1 cellular context compared by ENCODE assay signal in genomic region chr16:68079616-68080344, GRCh38.
TF ChIP-seq lines count a peak whose summit lies in the region.

No MANE protein-coding gene starts in this region.

TF ChIP-seq in K562, 482 proteins besides CTCF, POLR2A, EP300 and RAD21 (continued from another document and continues in another):
- TF ChIP-seq HCFC1 (IDR thresholded peaks at IDR 0.05; ENCODE audit: low read depth, low read length) (peak; percentile 24; the same call in 1 of the 2 replicates), RREB1 (CRISPR knock-in tag; IDR thresholded peaks at IDR 0.05) (peak; percentile 79), POLR2G (IDR thresholded peaks at IDR 0.05; ENCODE audit: low read depth, low read length) (peak; percentile 76), E4F1 (CRISPR knock-in tag; IDR thresholded peaks at IDR 0.05; ENCODE audit: borderline replicate concordance) (0 out of 2 replicates have a peak, but pooled peaks have one; percentile 31), ZFP91 (CRISPR knock-in tag; IDR thresholded peaks at IDR 0.05) (no peak), DIDO1 (tag; IDR thresholded peaks at IDR 0.05; ENCODE audit: low read depth) (no peak), SMC3 (conservative IDR thresholded peaks at IDR 0.05; ENCODE audit: insufficient read depth, low read depth, low read length) (0 out of 2 replicates have a peak, but pooled peaks have one; percentile 12), MITF (IDR thresholded peaks at IDR 0.05) (peak; percentile 78; the same call in 1 of the 2 replicates), HLTF (IDR thresholded peaks at IDR 0.05) (0 out of 2 replicates have a peak, but pooled peaks have one; percentile 18), ZNF407 (IDR thresholded peaks at IDR 0.05; ENCODE audit: low read depth) (no peak), STAT5A (IDR thresholded peaks at IDR 0.05; ENCODE audit: borderline replicate concordance, low read length) (peak; percentile 56; the same call in 1 of the 2 replicates), ZNF740 (CRISPR knock-in tag; IDR thresholded peaks at IDR 0.05) (peak; percentile 19; the same call in 1 of the 2 replicates), ZNF740 (tag; IDR thresholded peaks at IDR 0.05) (peak in 1 of 2 experiments; percentile 47; a peak in 1 of 4 replicates), FOXP4 (CRISPR knock-in tag; IDR thresholded peaks at IDR 0.05; ENCODE audit: borderline replicate concordance) (peak; percentile 98; the same call in 1 of the 2 replicates), JUNB (CRISPR knock-in tag; conservative IDR thresholded peaks at IDR 0.05) (no peak), NR2C2 (CRISPR knock-in tag; IDR thresholded peaks at IDR 0.05) (no peak), NR2C2 (tag; IDR thresholded peaks at IDR 0.05) (peak; percentile 90), ZNF444 (CRISPR knock-in tag; IDR thresholded peaks at IDR 0.05) (peak; percentile 90), MCM7 (IDR thresholded peaks at IDR 0.05) (no peak), DPF2 (IDR thresholded peaks at IDR 0.05) (peak; percentile 90), KAT2B (IDR thresholded peaks at IDR 0.05; ENCODE audit: low read depth, low read length) (no peak), FOXA1 (IDR thresholded peaks at IDR 0.05; ENCODE audit: borderline replicate concordance) (no peak), STAT6 (CRISPR knock-in tag; IDR thresholded peaks at IDR 0.05) (no peak), PTTG1 (tag; IDR thresholded peaks at IDR 0.05; ENCODE audit: low read depth) (no peak), CEBPG (CRISPR knock-in tag; IDR thresholded peaks at IDR 0.05) (no peak), CEBPG (tag; conservative IDR thresholded peaks at IDR 0.05 in 1 of 2, IDR thresholded peaks at IDR 0.05 in 1 of 2) (0 out of 4 replicates have a peak, but pooled peaks of 1 of the 2 experiments have one; percentile 20), ZNF197 (CRISPR knock-in tag; IDR thresholded peaks at IDR 0.05; ENCODE audit: low read depth) (peak; percentile 90; the same call in 1 of the 2 replicates), ZC3H8 (IDR thresholded peaks at IDR 0.05) (no peak)
